In the genomic region with DNA sequence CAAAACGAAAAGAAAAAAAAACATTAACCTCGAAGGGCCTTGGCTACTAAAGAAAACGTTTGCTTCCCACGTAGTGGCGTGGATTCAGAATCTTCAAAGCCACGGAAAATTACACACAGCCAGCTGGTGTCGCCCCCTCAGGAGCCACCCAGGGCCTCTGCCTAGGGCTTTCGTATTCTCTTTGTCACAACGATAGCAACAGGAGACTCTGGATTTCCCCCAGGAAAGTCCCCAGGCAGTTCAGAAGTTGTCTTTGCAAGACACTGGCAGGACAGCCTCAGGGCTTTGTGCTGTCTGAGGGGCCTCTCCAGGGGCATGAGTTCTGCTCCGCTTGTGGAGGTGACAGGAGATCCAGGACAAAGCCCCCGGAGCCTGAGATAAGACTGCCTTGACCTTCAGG, we compare ENCODE assay signal across 21 cellular contexts.
DNase-seq lines count a peak whose midpoint lies in the region; ATAC-seq and TF ChIP-seq lines count a peak whose summit lies in the region.
"Had no signal": no experiment of that assay in that cellular context is flagged by ENCODE, and none has a peak within 500 bp of the region (broad histone marks: within the 10 kb centered on the region; RNA-seq: fewer than 3 reads in every experiment).

No MANE protein-coding gene starts in this region.

- H3K27ac ChIP-seq in mammary epithelial cell (ENCODE audit: insufficient read depth, low read depth, low read length) = no peak overlapping the region
- H3K27ac ChIP-seq: adrenal gland, hepatocyte, thoracic aorta had no signal

- no peaks in the 10 kb centered on the region for H3K27me3 ChIP-seq in mammary epithelial cell (ENCODE audit: insufficient read depth, low read length)
- H3K27me3 ChIP-seq: adrenal gland, hepatocyte, MG63 had no signal

- H3K4me2 ChIP-seq in mammary epithelial cell (ENCODE audit: insufficient read depth, low read depth, low read length) = no peak overlapping the region
- H3K4me2 ChIP-seq: hepatocyte had no signal

- H3K9ac ChIP-seq in mammary epithelial cell (ENCODE audit: insufficient read depth, low read length) = no peak overlapping the region

- no peaks in the 10 kb centered on the region for H3K79me2 ChIP-seq in mammary epithelial cell (ENCODE audit: insufficient read depth, low read length)
- H3K79me2 ChIP-seq: hepatocyte had no signal

- no peaks in the 10 kb centered on the region for H3K36me3 ChIP-seq in mammary epithelial cell (ENCODE audit: insufficient read depth, low read length)
- H3K36me3 ChIP-seq: adrenal gland, MG63 had no signal

- CTCF ChIA-PET in mammary epithelial cell (lab: Charles Lee; ENCODE audit: low non-redundant PET) = no interaction called here

- intact Hi-C loops in natural killer cell (cut with micrococcal nuclease) (loop anchor here (2.0 kb wide), 1 partner anchor 104 kb away; no protein-coding TSS in a partner anchor), mammary epithelial cell (cut with micrococcal nuclease) (no loop called here)

- no peak overlapping the region for H3K4me3 ChIP-seq in mammary epithelial cell (replicated peaks in 1 of 3; ENCODE audit: insufficient read depth in 1 of 3, low read depth in 2 of 3, low read length in 3 of 3)
- H3K4me3 ChIP-seq: adrenal gland, hepatocyte, MG63, thoracic aorta had no signal

- H2AFZ ChIP-seq in mammary epithelial cell (ENCODE audit: low read depth, low read length) = no peak overlapping the region
- H2AFZ ChIP-seq: hepatocyte had no signal

- no peak for TF ChIP-seq CTCF in natural killer cell (IDR thresholded peaks at IDR 0.05)
- TF ChIP-seq CTCF in mammary epithelial cell (conservative IDR thresholded peaks at IDR 0.05 in 1 of 2, IDR thresholded peaks at IDR 0.05 in 1 of 2; ENCODE audit: extremely low read depth in 1 of 2, insufficient read depth in 1 of 2, low read depth in 1 of 2, low read length in 2 of 2) = no peak

- H3K4me1 ChIP-seq in mammary epithelial cell (ENCODE audit: insufficient read depth, low read length) = no peaks in the 10 kb centered on the region
- H3K4me1 ChIP-seq: adrenal gland, Caco-2 had no signal

- dilution Hi-C loops in mammary epithelial cell (cut with HindIII; ENCODE audit: low sequenced_read_pairs) = no loop called here

- in situ Hi-C loops in mammary epithelial cell (cut with MboI; ENCODE audit: low sequenced_read_pairs in 2 of 2) = no loop called here

- no peaks in the 10 kb centered on the region for H3K36me3 Mint-ChIP-seq in natural killer cell treated with Interleukin-12 subunit alpha and Interleukin-12 subunit beta and Interleukin-15 and Interleukin-18, amount 100 ng/mL, for 72 hours
- H3K36me3 Mint-ChIP-seq in natural killer cell = no peaks in the 10 kb centered on the region
- no peaks in the 10 kb centered on the region for H3K36me3 Mint-ChIP-seq in stimulated activated naive B cell treated with anti-CD40 and anti-IgM and Interleukin-4, amounts not matched to agents 10 μg/mL and 1 μg/mL and 100 μg/mL, for 72 hours

- peak; percentile 52 to 69 for ATAC-seq in natural killer cell treated with Interleukin-12 subunit alpha and Interleukin-12 subunit beta and Interleukin-15 and Interleukin-18, amount 100 ng/mL, for 72 hours
- ATAC-seq in natural killer cell = no peak
- ATAC-seq in GM19025 (IDR thresholded peaks at IDR 0.05; ENCODE audit: low read depth, unreplicated experiment) = peak; percentile 57
- peak; percentile 48 for ATAC-seq in HG03521 (IDR thresholded peaks at IDR 0.05; ENCODE audit: unreplicated experiment)
- peak; percentile 73 to 84 for ATAC-seq in stimulated activated naive B cell treated with anti-CD40 and anti-IgM and Interleukin-4, amounts not matched to agents 10 μg/mL and 1 μg/mL and 100 μg/mL, for 72 hours (replicated peaks)
- ATAC-seq: effector memory CD8-positive, alpha-beta T cell had no signal

- no TSS peak for BruUV-seq in mammary epithelial cell (replicated peaks; lab: Mats Ljungman, UMichigan)

- no peaks in the 10 kb centered on the region for H3K9me3 Mint-ChIP-seq in natural killer cell treated with Interleukin-12 subunit alpha and Interleukin-12 subunit beta and Interleukin-15 and Interleukin-18, amount 100 ng/mL, for 72 hours
- no peaks in the 10 kb centered on the region for H3K9me3 Mint-ChIP-seq in natural killer cell
- H3K9me3 Mint-ChIP-seq in stimulated activated naive B cell treated with anti-CD40 and anti-IgM and Interleukin-4, amounts not matched to agents 10 μg/mL and 1 μg/mL and 100 μg/mL, for 72 hours = no peaks in the 10 kb centered on the region
- H3K9me3 Mint-ChIP-seq: effector memory CD8-positive, alpha-beta T cell; neural crest cell; WTC11 had no signal

- 74% methylated on average over 6 of the region's 11 CpGs for WGBS in mammary epithelial cell (ENCODE audit: low coverage, missing lambda C conversion rate)

- H3K4me3 Mint-ChIP-seq in natural killer cell treated with Interleukin-12 subunit alpha and Interleukin-12 subunit beta and Interleukin-15 and Interleukin-18, amount 100 ng/mL, for 72 hours = no peak overlapping the region
- no peak overlapping the region for H3K4me3 Mint-ChIP-seq in natural killer cell
- no peak overlapping the region for H3K4me3 Mint-ChIP-seq in stimulated activated naive B cell treated with anti-CD40 and anti-IgM and Interleukin-4, amounts not matched to agents 10 μg/mL and 1 μg/mL and 100 μg/mL, for 72 hours
- H3K4me3 Mint-ChIP-seq: effector memory CD8-positive, alpha-beta T cell; neural crest cell; WTC11 had no signal

- peaks cover 0 to 4% of the 10 kb centered on the region in 2 donors for H3K4me1 Mint-ChIP-seq in natural killer cell treated with Interleukin-12 subunit alpha and Interleukin-12 subunit beta and Interleukin-15 and Interleukin-18, amount 100 ng/mL, for 72 hours (ENCODE audit: low read depth in 2 of 2)
- peaks cover 0 to 12% of the 10 kb centered on the region in 2 donors for H3K4me1 Mint-ChIP-seq in natural killer cell
- H3K4me1 Mint-ChIP-seq in stimulated activated naive B cell treated with anti-CD40 and anti-IgM and Interleukin-4, amounts not matched to agents 10 μg/mL and 1 μg/mL and 100 μg/mL, for 72 hours = no peaks in the 10 kb centered on the region
- H3K4me1 Mint-ChIP-seq: neural crest cell had no signal

- peaks cover 0 to 5% of the 10 kb centered on the region in 2 donors for H3K27me3 Mint-ChIP-seq in natural killer cell treated with Interleukin-12 subunit alpha and Interleukin-12 subunit beta and Interleukin-15 and Interleukin-18, amount 100 ng/mL, for 72 hours
- H3K27me3 Mint-ChIP-seq in natural killer cell (ENCODE audit: low read depth in 2 of 2) = peaks cover 0 to 2% of the 10 kb centered on the region in 2 donors
- no peaks in the 10 kb centered on the region for H3K27me3 Mint-ChIP-seq in stimulated activated naive B cell treated with anti-CD40 and anti-IgM and Interleukin-4, amounts not matched to agents 10 μg/mL and 1 μg/mL and 100 μg/mL, for 72 hours

- no peaks in the 10 kb centered on the region for H3K9me3 ChIP-seq in mammary epithelial cell (replicated peaks; ENCODE audit: insufficient read depth, low read length)
- H3K9me3 ChIP-seq: adrenal gland, Caco-2, MG63, thoracic aorta had no signal

- no peak overlapping the region for H3K27ac Mint-ChIP-seq in natural killer cell treated with Interleukin-12 subunit alpha and Interleukin-12 subunit beta and Interleukin-15 and Interleukin-18, amount 100 ng/mL, for 72 hours
- no peak overlapping the region for H3K27ac Mint-ChIP-seq in natural killer cell
- H3K27ac Mint-ChIP-seq in stimulated activated naive B cell treated with anti-CD40 and anti-IgM and Interleukin-4, amounts not matched to agents 10 μg/mL and 1 μg/mL and 100 μg/mL, for 72 hours = no peak overlapping the region
- H3K27ac Mint-ChIP-seq: effector memory CD8-positive, alpha-beta T cell; WTC11 had no signal

- DNase-seq in natural killer cell treated with Interleukin-12 subunit alpha and Interleukin-12 subunit beta and Interleukin-15 and Interleukin-18, amount 100 ng/mL, for 72 hours (ENCODE audit: low spot score) = no peak
- no peak for DNase-seq in natural killer cell
- DNase-seq in stimulated activated naive B cell treated with anti-CD40 and anti-IgM and Interleukin-4, amounts not matched to agents 10 μg/mL and 1 μg/mL and 100 μg/mL, for 72 hours = peak; percentile 13
- DNase-seq in ureter (ENCODE audit: low spot score) = no peak
- no peak for DNase-seq in mammary epithelial cell
- no peak for DNase-seq in middle frontal gyrus (ENCODE audit: extremely low spot score, low spot score)
- DNase-seq: activated CD8-positive, alpha-beta memory T cell treated with anti-CD3 and anti-CD28 coated beads, Interleukin-2, amount 50 U/mL, for 48 hours; adrenal gland; Caco-2; caudate nucleus; effector memory CD8-positive, alpha-beta T cell; GF-D8; kidney; MG63; NCI-H187 treated with DMSO at 0.1 percent for 48 hours had no signal

- no peaks in the 10 kb centered on the region for H4K20me1 ChIP-seq in mammary epithelial cell (ENCODE audit: insufficient read depth, low read length)

Comparison
In these comparisons a context has a peak if more than half of its experiments do, and no peak if none do; other contexts are left out.
1. ATAC-seq: peak in natural killer cell treated with Interleukin-12 subunit alpha and Interleukin-12 subunit beta and Interleukin-15 and Interleukin-18, amount 100 ng/mL, for 72 hours (2 of 2), GM19025 (single experiment), HG03521 (single experiment) and stimulated activated naive B cell treated with anti-CD40 and anti-IgM and Interleukin-4, amounts not matched to agents 10 μg/mL and 1 μg/mL and 100 μg/mL, for 72 hours (2 of 2); none in natural killer cell (0 of 3).